In genomic region chr19:29418106-29418684, GRCh38 we compare ENCODE assay signal across 21 cellular contexts.
DNase-seq lines count a peak whose midpoint lies in the region; ATAC-seq, FAIRE-seq and TF ChIP-seq lines count a peak whose summit lies in the region.
"Had no signal": no experiment of that assay in that cellular context is flagged by ENCODE, and none has a peak within 500 bp of the region (broad histone marks: within the 10 kb centered on the region; RNA-seq: fewer than 3 reads in every experiment).

No MANE protein-coding gene starts in this region.

- peak overlapping the region; percentile 34 to 48 for H3K27ac Mint-ChIP-seq in stimulated activated naive CD8-positive, alpha-beta T cell treated with anti-CD3 and anti-CD28 coated beads, Interleukin-15, amount 100 ng/mL, for 72 hours
- no peak overlapping the region for H3K27ac Mint-ChIP-seq in glutamatergic neuron (ENCODE audit: unreplicated experiment)
- H3K27ac Mint-ChIP-seq: B cell, CD14-positive monocyte, IgD-negative memory B cell, T-cell had no signal

- no peak for TF ChIP-seq CTCF in glutamatergic neuron (IDR thresholded peaks at IDR 0.05; ENCODE audit: partially characterized antibody, unreplicated experiment)

- H3K9me3 Mint-ChIP-seq in stimulated activated naive CD8-positive, alpha-beta T cell treated with anti-CD3 and anti-CD28 coated beads, Interleukin-15, amount 100 ng/mL, for 72 hours = peaks cover 0 to 8% of the 10 kb centered on the region in 2 donors
- H3K9me3 Mint-ChIP-seq in glutamatergic neuron (ENCODE audit: unreplicated experiment) = peaks cover 12% of the 10 kb centered on the region

- peak; percentile 14 for ATAC-seq in stimulated activated naive CD8-positive, alpha-beta T cell treated with anti-CD3 and anti-CD28 coated beads, Interleukin-15, amount 100 ng/mL, for 72 hours
- no peak for ATAC-seq in stimulated activated naive CD8-positive, alpha-beta T cell treated with anti-CD3 and anti-CD28 coated beads, Interleukin-15, Interleukin-2, amounts not matched to agents 100 U/mL and 50 U/mL, for 24 hours
- ATAC-seq in GM19023 (IDR thresholded peaks at IDR 0.05; ENCODE audit: unreplicated experiment) (no peak), GM21390 (IDR thresholded peaks at IDR 0.05; ENCODE audit: unreplicated experiment) (no peak)
- ATAC-seq: GM12878, T-cell had no signal

- no peak for DNase-seq in stimulated activated naive CD8-positive, alpha-beta T cell treated with anti-CD3 and anti-CD28 coated beads, Interleukin-15, amount 100 ng/mL, for 72 hours
- no peak for DNase-seq in stimulated activated naive CD8-positive, alpha-beta T cell treated with anti-CD3 and anti-CD28 coated beads, Interleukin-15, Interleukin-2, amounts not matched to agents 100 U/mL and 50 U/mL, for 24 hours
- DNase-seq in NCI-H2171 treated with DMSO at 0.1 percent for 48 hours (lab: John Stamatoyannopoulos, UW) (peak; percentile 38), glutamatergic neuron (peak; percentile 45), frontal cortex (ENCODE audit: low spot score in 2 of 2) (no peak)
- DNase-seq: DMS79 treated with DMSO at 0.1 percent for 48 hours; Karpas-422; MV-4-11; NCI-H1417; NCI-H187 treated with DMSO at 0.1 percent for 48 hours; NCI-H345; NCI-H526 treated with DMSO at 0.1 percent for 48 hours; NK-92 treated with Interleukin-12 subunit alpha and Interleukin-12 subunit beta, amount 100 ng/mL, for 24 hours; T-cell had no signal

- peaks cover 7% of the 10 kb centered on the region for H3K27me3 Mint-ChIP-seq in stimulated activated naive CD8-positive, alpha-beta T cell treated with anti-CD3 and anti-CD28 coated beads, Interleukin-15, amount 100 ng/mL, for 72 hours
- peaks cover 16% of the 10 kb centered on the region for H3K27me3 Mint-ChIP-seq in glutamatergic neuron (ENCODE audit: unreplicated experiment)
- H3K27me3 Mint-ChIP-seq: B cell, IgD-negative memory B cell had no signal

- no peak for FAIRE-seq in frontal cortex (lab: Jason Lieb, UNC)
- FAIRE-seq: A549, GM12878 had no signal

- H3K4me3 Mint-ChIP-seq in stimulated activated naive CD8-positive, alpha-beta T cell treated with anti-CD3 and anti-CD28 coated beads, Interleukin-15, amount 100 ng/mL, for 72 hours = no peak overlapping the region
- no peak overlapping the region for H3K4me3 Mint-ChIP-seq in glutamatergic neuron (ENCODE audit: unreplicated experiment)
- H3K4me3 Mint-ChIP-seq: B cell, IgD-negative memory B cell, T-cell had no signal

- no peaks in the 10 kb centered on the region for H3K4me1 Mint-ChIP-seq in stimulated activated naive CD8-positive, alpha-beta T cell treated with anti-CD3 and anti-CD28 coated beads, Interleukin-15, amount 100 ng/mL, for 72 hours
- peaks cover 11% of the 10 kb centered on the region for H3K4me1 Mint-ChIP-seq in glutamatergic neuron (ENCODE audit: low read depth, unreplicated experiment)
- H3K4me1 Mint-ChIP-seq: B cell, CD14-positive monocyte, IgD-negative memory B cell, T-cell had no signal

- H3K36me3 Mint-ChIP-seq in glutamatergic neuron (ENCODE audit: unreplicated experiment) = peaks cover 4% of the 10 kb centered on the region
- H3K36me3 Mint-ChIP-seq: CD14-positive monocyte, IgD-negative memory B cell, T-cell had no signal

Comparison
In these comparisons a context has a peak if more than half of its experiments do, and no peak if none do; other contexts are left out.
1. DNase-seq: peak in NCI-H2171 treated with DMSO at 0.1 percent for 48 hours (single experiment) and glutamatergic neuron (single experiment); none in stimulated activated naive CD8-positive, alpha-beta T cell treated with anti-CD3 and anti-CD28 coated beads, Interleukin-15, amount 100 ng/mL, for 72 hours (0 of 2), stimulated activated naive CD8-positive, alpha-beta T cell treated with anti-CD3 and anti-CD28 coated beads, Interleukin-15, Interleukin-2, amounts not matched to agents 100 U/mL and 50 U/mL, for 24 hours (single experiment) and frontal cortex (0 of 2).